In genomic region chr13:28820099-28821051, GRCh38 we compare ENCODE assay signal across 7 cellular contexts. TPM values are rescaled to one million over a fixed set of nuclear protein-coding genes. Genes with fewer than 3 reads are reported as not detected.
DNase-seq lines count a peak whose midpoint lies in the region; ATAC-seq and TF ChIP-seq lines count a peak whose summit lies in the region.

MTUS2 (plus strand) TSS chr13:28820339.

- no peaks in the 10 kb centered on the region for H3K9me3 ChIP-seq in adrenal gland (replicated peaks in 1 of 3)

- H3K36me3 ChIP-seq in adrenal gland (replicated peaks in 1 of 2): no peaks in the 10 kb centered on the region

- peaks cover 39% of the 10 kb centered on the region for H3K27me3 ChIP-seq in HL-60 (ENCODE audit: insufficient read depth, poor library complexity, severe bottlenecking)
- peaks cover 31% of the 10 kb centered on the region for H3K27me3 ChIP-seq in adrenal gland

- H3K4me3 ChIP-seq in HL-60 (replicated peaks; ENCODE audit: insufficient read depth, low read length) (peak within 1 kb of the TSS; percentile 33), adrenal gland (peak within 1 kb of the TSS in 1 of 4 donors; percentile 41)

- peaks cover 5% of the 10 kb centered on the region for H3K9me3 Mint-ChIP-seq in activated T-cell treated with anti-CD3 and anti-CD28 coated beads, Interleukin-2, amount 50 U/mL, for 4 hours
- H3K9me3 Mint-ChIP-seq in progenitor cell of endocrine pancreas (ENCODE audit: low read depth): no peaks in the 10 kb centered on the region

- H3K4me1 ChIP-seq in adrenal gland (replicated peaks in 1 of 2): peaks cover 0 to 5% of the 10 kb centered on the region in 2 donors

- H3K27me3 Mint-ChIP-seq in activated T-cell treated with anti-CD3 and anti-CD28 coated beads, Interleukin-2, amount 50 U/mL, for 4 hours (ENCODE audit: low read depth): peaks cover 57% of the 10 kb centered on the region
- peaks cover 72% of the 10 kb centered on the region for H3K27me3 Mint-ChIP-seq in progenitor cell of endocrine pancreas

- intact Hi-C loops in Right ventricle myocardium inferior (cut with DNase I): loop anchor here (1.0 to 5.0 kb wide), 3 partner anchors 138 to 442 kb away; no protein-coding TSS in a partner anchor
- intact Hi-C loops in adrenal gland (cut with DNase I): no loop called here

- TF ChIP-seq CTCF in HL-60 (IDR thresholded peaks at IDR 0.05; ENCODE audit: insufficient read depth, low read length): no peak
- no peak for TF ChIP-seq CTCF in progenitor cell of endocrine pancreas (IDR thresholded peaks at IDR 0.05; ENCODE audit: unreplicated experiment)
- no peak for TF ChIP-seq CTCF in adrenal gland (IDR thresholded peaks at IDR 0.05)

- WGBS in adrenal gland, 4 donors: 2 to 5% (median 3%) methylated on average over 21 to 89 of the region's 89 CpGs

- no peak for TF ChIP-seq POLR2A in adrenal gland (IDR thresholded peaks at IDR 0.05)

- H3K27ac ChIP-seq in HL-60 (replicated peaks) (no peak within 1 kb of the TSS), adrenal gland (no peak within 1 kb of the TSS)

- H3K27ac Mint-ChIP-seq in progenitor cell of endocrine pancreas: peak within 1 kb of the TSS; percentile 71

- DNase-seq in HL-60 (ENCODE audit: low read depth in 1 of 2, low spot score in 1 of 2): no peak
- DNase-seq in activated T-cell treated with anti-CD3 and anti-CD28 coated beads, Interleukin-2, amount 50 U/mL, for 4 hours: peak; percentile 42
- no peak for DNase-seq in Right ventricle myocardium inferior (ENCODE audit: missing footprints)
- DNase-seq in progenitor cell of endocrine pancreas (ENCODE audit: low spot score, unreplicated experiment): peak; percentile 24
- DNase-seq in adrenal gland: no peak
- no peak for DNase-seq in SIG-M5 treated with dmso at 0.1 percent for 504 hours (lab: John Stamatoyannopoulos, UW; ENCODE audit: unreplicated experiment)

- ATAC-seq in GM19035 (IDR thresholded peaks at IDR 0.05; ENCODE audit: unreplicated experiment) (peak; percentile 47), Right ventricle myocardium inferior (no peak)
- peak; percentile 38 to 44 for ATAC-seq in activated T-cell treated with anti-CD3 and anti-CD28 coated beads, Interleukin-2, amount 50 U/mL, for 4 hours

- H3K4me3 Mint-ChIP-seq in activated T-cell treated with anti-CD3 and anti-CD28 coated beads, Interleukin-2, amount 50 U/mL, for 4 hours: peak within 1 kb of the TSS; percentile 48
- peak within 1 kb of the TSS; percentile 85 for H3K4me3 Mint-ChIP-seq in progenitor cell of endocrine pancreas (ENCODE audit: low read depth)

- H3K4me1 Mint-ChIP-seq in activated T-cell treated with anti-CD3 and anti-CD28 coated beads, Interleukin-2, amount 50 U/mL, for 4 hours (ENCODE audit: low read depth): peaks cover 3% of the 10 kb centered on the region
- peaks cover 7% of the 10 kb centered on the region for H3K4me1 Mint-ChIP-seq in progenitor cell of endocrine pancreas (ENCODE audit: low read depth)

- H3K36me3 Mint-ChIP-seq in activated T-cell treated with anti-CD3 and anti-CD28 coated beads, Interleukin-2, amount 50 U/mL, for 4 hours (ENCODE audit: insufficient read depth): no peaks in the 10 kb centered on the region
- peaks cover 3% of the 10 kb centered on the region for H3K36me3 Mint-ChIP-seq in progenitor cell of endocrine pancreas (ENCODE audit: insufficient read depth)

RNA-seq across cellular contexts. Expression of gene MTUS2, which starts in this region (rescaled TPM):
- not detected for total RNA-seq in activated T-cell treated with anti-CD3 and anti-CD28 coated beads, Interleukin-2, amount 50 U/mL, for 4 hours
- total RNA-seq in Right ventricle myocardium inferior (106 TPM), progenitor cell of endocrine pancreas (9.2 and 9.3 TPM in 2 replicates), adrenal gland (under 1 TPM in 3 of 8 donors, not detected in 5; 0.07 to 0.14 (median 0.14) TPM)
- under 1 TPM; 0.07 to 0.24 (median 0.18) TPM for polyA plus RNA-seq in adrenal gland

Comparison
In these comparisons a context has a peak if more than half of its experiments do, and no peak if none do; other contexts are left out.
1. RNA of gene MTUS2 (total RNA-seq): 106 TPM in Right ventricle myocardium inferior (single experiment); 9.2 to 9.3 TPM in progenitor cell of endocrine pancreas, 0.07 to 0.14 TPM in adrenal gland and not detected in activated T-cell treated with anti-CD3 and anti-CD28 coated beads, Interleukin-2, amount 50 U/mL, for 4 hours; every median in the first group is over 10 times any median in the second.
2. Peak in DNase-seq and ATAC-seq in activated T-cell treated with anti-CD3 and anti-CD28 coated beads, Interleukin-2, amount 50 U/mL, for 4 hours; RNA of the gene not detected or under 1 TPM.